Comparison of ENCODE assay signal across 14 cellular contexts in genomic region chr12:110917467-110917866, GRCh38. TPM values are rescaled to one million over a fixed set of nuclear protein-coding genes. Genes with fewer than 3 reads are reported as not detected.
A peak's percentile ranks its signal among the peaks of the same experiment; 100 is the strongest.
DNase-seq lines count a peak whose midpoint lies in the region; ATAC-seq and TF ChIP-seq lines count a peak whose summit lies in the region.
"Had no signal": no experiment of that assay in that cellular context is flagged by ENCODE, and none has a peak within 500 bp of the region (broad histone marks: within the 10 kb centered on the region; RNA-seq: fewer than 3 reads in every experiment).

No MANE protein-coding gene starts in this region.

- intact Hi-C loops in Calu3 (cut with micrococcal nuclease; ENCODE audit: unreplicated experiment) (no loop called here), left lung (cut with DNase I) (no loop called here)

- H3K4me3 Mint-ChIP-seq in Calu3 (ENCODE audit: low read depth, unreplicated experiment) (no peak overlapping the region), mesothelial cell of epicardium (no peak overlapping the region), immature natural killer cell (no peak overlapping the region)
- H3K4me3 Mint-ChIP-seq: CD8-positive, alpha-beta T cell had no signal

- in situ Hi-C loops in astrocyte of the spinal cord (cut with HindIII; ENCODE audit: low sequenced_read_pairs): no loop called here

- DNase-seq in Calu3: peak; percentile 23
- DNase-seq in astrocyte of the spinal cord (ENCODE audit: low read depth, low spot score): peak; percentile 62
- no peak for DNase-seq in left lung
- no peak for DNase-seq in mesothelial cell of epicardium (ENCODE audit: low spot score in 2 of 2, unreplicated experiment in 2 of 2)
- no peak for DNase-seq in NCI-H2081 treated with DMSO at 0.1 percent for 48 hours (lab: John Stamatoyannopoulos, UW)
- no peak for DNase-seq in NCI-H1417 treated with DMSO at 0.1 percent for 48 hours (lab: John Stamatoyannopoulos, UW)
- no peak for DNase-seq in immature natural killer cell
- DNase-seq: CD8-positive, alpha-beta T cell; head of caudate nucleus; NCI-H2227 treated with DMSO at 0.1 percent for 48 hours; RPMI8226 had no signal

- H3K27me3 ChIP-seq in left lung: peaks cover 0 to 32% of the 10 kb centered on the region in 2 donors

- TF ChIP-seq RAD21 in Ishikawa (IDR thresholded peaks at IDR 0.05; ENCODE audit: low read depth): no peak

- H3K36me3 ChIP-seq in left lung: no peaks in the 10 kb centered on the region

- no peak for TF ChIP-seq EP300 in Ishikawa (IDR thresholded peaks at IDR 0.05; ENCODE audit: borderline replicate concordance)

- H3K4me1 ChIP-seq in left lung: no peaks in the 10 kb centered on the region

- H3K36me3 Mint-ChIP-seq in Calu3 (ENCODE audit: insufficient read depth, unreplicated experiment) (no peaks in the 10 kb centered on the region), mesothelial cell of epicardium (no peaks in the 10 kb centered on the region), immature natural killer cell (no peaks in the 10 kb centered on the region)
- H3K36me3 Mint-ChIP-seq: CD8-positive, alpha-beta T cell had no signal

- H3K27me3 Mint-ChIP-seq in Calu3 (ENCODE audit: unreplicated experiment) (peaks cover 38% of the 10 kb centered on the region), mesothelial cell of epicardium (ENCODE audit: low read depth) (peaks cover 27% of the 10 kb centered on the region), immature natural killer cell (ENCODE audit: low read depth in 3 of 3) (peaks cover 0 to 4% (median 2%) of the 10 kb centered on the region in 3 donors)

- H3K9me3 Mint-ChIP-seq in Calu3 (ENCODE audit: low read depth, unreplicated experiment): peaks cover 2% of the 10 kb centered on the region
- no peaks in the 10 kb centered on the region for H3K9me3 Mint-ChIP-seq in mesothelial cell of epicardium
- no peaks in the 10 kb centered on the region for H3K9me3 Mint-ChIP-seq in immature natural killer cell
- H3K9me3 Mint-ChIP-seq: activated T-helper 2 cell treated with anti-CD3 and anti-CD28 coated beads, Interferon-gamma antibody, Interleukin-2, Interleukin-4, amounts not matched to agents 10 μg/mL and 5 μg/mL and 100 μg/mL, durations not matched to agents 14 hours and 24 hours and 36 hours; CD8-positive, alpha-beta T cell had no signal

- H3K4me1 Mint-ChIP-seq in Calu3 (ENCODE audit: low read depth, unreplicated experiment) (peaks cover 7% of the 10 kb centered on the region), mesothelial cell of epicardium (peaks cover 3% of the 10 kb centered on the region), immature natural killer cell (no peaks in the 10 kb centered on the region)

- H3K27ac ChIP-seq in left lung: no peak overlapping the region

- no peak overlapping the region for H3K27ac Mint-ChIP-seq in Calu3 (ENCODE audit: unreplicated experiment)
- no peak overlapping the region for H3K27ac Mint-ChIP-seq in mesothelial cell of epicardium
- no peak overlapping the region for H3K27ac Mint-ChIP-seq in immature natural killer cell
- H3K27ac Mint-ChIP-seq: activated T-helper 2 cell treated with anti-CD3 and anti-CD28 coated beads, Interferon-gamma antibody, Interleukin-2, Interleukin-4, amounts not matched to agents 10 μg/mL and 5 μg/mL and 100 μg/mL, durations not matched to agents 14 hours and 24 hours and 36 hours; CD8-positive, alpha-beta T cell had no signal

- H3K4me3 ChIP-seq in astrocyte of the spinal cord (ENCODE audit: low read depth, low read length) (no peak overlapping the region), left lung (no peak overlapping the region)

- no TSS peak for BruUV-seq in Calu3 (replicated peaks; lab: Mats Ljungman, UMichigan)

- CTCF ChIA-PET in Calu3 (lab: Charles Lee): no interaction called here

- TF ChIP-seq CTCF in Calu3 (IDR thresholded peaks at IDR 0.05; ENCODE audit: unreplicated experiment): no peak
- no peak for TF ChIP-seq CTCF in astrocyte of the spinal cord (IDR thresholded peaks at IDR 0.05; ENCODE audit: low read depth, low read length)
- TF ChIP-seq CTCF in left lung (IDR thresholded peaks at IDR 0.05): no peak
- TF ChIP-seq CTCF in mesothelial cell of epicardium (IDR thresholded peaks at IDR 0.05; ENCODE audit: unreplicated experiment): no peak

- H3K9me3 ChIP-seq in left lung: no peaks in the 10 kb centered on the region

- peak; percentile 26 for ATAC-seq in left lung
- ATAC-seq: activated CD4-positive, CD25-positive, alpha-beta regulatory T cell treated with anti-CD3 and anti-CD28 coated beads, Interleukin-2, amount 50 U/mL, for 24 hours; CD8-positive, alpha-beta T cell had no signal

TF ChIP-seq in Ishikawa, 13 proteins besides CTCF, POLR2A, EP300 and RAD21:
- no peak for TF ChIP-seq FOXM1 (IDR thresholded peaks at IDR 0.05; ENCODE audit: borderline replicate concordance, low read depth)
- TF ChIP-seq TEAD4 (IDR thresholded peaks at IDR 0.05): peak; percentile 43; the same call in 1 of the 2 replicates

RNA-seq across cellular contexts. Expression of gene MYL2, which starts 2.9 kb away (rescaled TPM):
- total RNA-seq in Calu3 (2022) (not detected in 2 replicates), left lung (1 to 10 TPM; 2.2 to 3.0 TPM), mesothelial cell of epicardium (not detected in 3 replicates)
- polyA plus RNA-seq in immature natural killer cell: not detected
- total RNA-seq: activated T-helper 2 cell treated with anti-CD3 and anti-CD28 coated beads, Interferon-gamma antibody, Interleukin-2, Interleukin-4, amounts not matched to agents 10 μg/mL and 5 μg/mL and 100 μg/mL, durations not matched to agents 14 hours and 24 hours and 36 hours; CD8-positive, alpha-beta T cell had no signal

Comparison
In these comparisons a context has a peak if more than half of its experiments do, and no peak if none do; other contexts are left out.
1. DNase-seq: peak in Calu3 (single experiment) and astrocyte of the spinal cord (single experiment); none in left lung (0 of 2), mesothelial cell of epicardium (0 of 2), NCI-H2081 treated with DMSO at 0.1 percent for 48 hours (single experiment), NCI-H1417 treated with DMSO at 0.1 percent for 48 hours (single experiment) and immature natural killer cell (0 of 3).